In the genomic region with DNA sequence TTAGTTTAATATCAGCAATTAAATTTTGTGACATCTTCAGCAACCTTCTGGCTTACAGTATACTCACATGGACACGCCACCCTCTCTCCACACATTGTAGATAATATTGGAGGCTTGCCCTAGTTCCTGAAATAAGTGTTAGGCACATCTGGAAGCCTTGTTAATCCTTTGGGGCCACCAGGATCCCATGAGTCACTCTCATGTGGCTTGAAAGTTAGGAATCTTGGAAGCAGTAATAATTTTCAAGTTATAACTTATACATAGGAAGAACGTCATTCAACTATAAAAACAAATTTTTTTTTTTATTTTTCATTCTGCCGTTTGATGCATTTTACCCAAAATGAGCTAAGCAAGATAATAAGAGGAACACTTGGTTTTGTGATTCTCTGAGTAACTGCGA, we compare ENCODE assay signal across 1 cellular context.
TF ChIP-seq lines count a peak whose summit lies in the region.

No MANE protein-coding gene starts in this region.

TF ChIP-seq in IMR-90, 13 proteins besides CTCF, POLR2A, EP300 and RAD21:
- TF ChIP-seq CEBPB (IDR thresholded peaks at IDR 0.05; ENCODE audit: low read depth, low read length) = no peak
- TF ChIP-seq RFX5 (IDR thresholded peaks at IDR 0.05; ENCODE audit: low read depth, low read length) = no peak
- TF ChIP-seq FOS (IDR thresholded peaks at IDR 0.05; ENCODE audit: low read depth, low read length) = peak; percentile 34; the same call in 1 of the 2 replicates
- no peak for TF ChIP-seq NFE2L2 (IDR thresholded peaks at IDR 0.05; ENCODE audit: low read depth, low read length)
- no peak for TF ChIP-seq MAZ (IDR thresholded peaks at IDR 0.05; ENCODE audit: borderline replicate concordance, low read depth, low read length)
- peak; percentile 27; the same call in 1 of the 2 replicates for TF ChIP-seq BHLHE40 (IDR thresholded peaks at IDR 0.05; ENCODE audit: low read depth, low read length)
- no peak for TF ChIP-seq CHD1 (IDR thresholded peaks at IDR 0.05; ENCODE audit: low read depth, low read length)
- TF ChIP-seq, protein P1, sequence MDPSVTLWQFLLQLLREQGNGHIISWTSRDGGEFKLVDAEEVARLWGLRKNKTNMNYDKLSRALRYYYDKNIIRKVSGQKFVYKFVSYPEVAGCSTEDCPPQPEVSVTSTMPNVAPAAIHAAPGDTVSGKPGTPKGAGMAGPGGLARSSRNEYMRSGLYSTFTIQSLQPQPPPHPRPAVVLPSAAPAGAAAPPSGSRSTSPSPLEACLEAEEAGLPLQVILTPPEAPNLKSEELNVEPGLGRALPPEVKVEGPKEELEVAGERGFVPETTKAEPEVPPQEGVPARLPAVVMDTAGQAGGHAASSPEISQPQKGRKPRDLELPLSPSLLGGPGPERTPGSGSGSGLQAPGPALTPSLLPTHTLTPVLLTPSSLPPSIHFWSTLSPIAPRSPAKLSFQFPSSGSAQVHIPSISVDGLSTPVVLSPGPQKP (IDR thresholded peaks at IDR 0.05; ENCODE audit: borderline replicate concordance, low read depth, low read length) = no peak
- no peak for TF ChIP-seq MXI1 (IDR thresholded peaks at IDR 0.05; ENCODE audit: borderline replicate concordance, low read depth, low read length)
